In the genomic region with DNA sequence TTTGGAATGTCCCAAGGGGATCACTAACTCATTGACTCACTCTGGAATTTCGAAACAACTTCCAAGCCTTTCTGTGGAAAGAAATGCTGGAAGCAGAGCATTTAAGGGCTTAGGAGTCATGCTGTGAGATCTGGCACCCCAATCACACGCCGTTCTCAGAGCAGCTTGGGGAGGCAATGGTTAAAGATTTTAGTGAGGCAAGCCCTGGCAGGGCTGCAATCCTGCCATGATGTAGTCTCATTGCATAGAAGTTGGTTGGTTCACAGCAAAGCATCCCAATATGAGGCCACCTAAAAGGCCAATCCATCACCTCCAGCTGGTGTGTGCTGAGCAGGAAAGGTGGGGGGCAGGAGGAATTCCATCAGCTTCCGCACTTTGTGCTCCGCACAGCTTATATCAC, we compare ENCODE assay signal across 16 cellular contexts.
"Had no signal": no experiment of that assay in that cellular context is flagged by ENCODE, and none has a peak within 500 bp of the region (broad histone marks: within the 10 kb centered on the region; RNA-seq: fewer than 3 reads in every experiment).

No MANE protein-coding gene starts in this region.

- H3K36me3 ChIP-seq: tibial artery had no signal

- ATAC-seq: left cardiac atrium; mucosa of descending colon; naive thymus-derived CD8-positive, alpha-beta T cell; right cardiac atrium; stimulated activated effector memory CD8-positive, alpha-beta T cell treated with anti-CD3 and anti-CD28 coated beads, Interleukin-12 subunit alpha, Interleukin-12 subunit beta, amount 100 ng/mL, for 72 hours had no signal

- H3K27ac ChIP-seq: tibial artery had no signal

- DNase-seq: activated B cell treated with CpG ODN at 0.5 μM for 24 hours; activated CD4-positive, alpha-beta T cell treated with anti-CD3 and anti-CD28 coated beads, Interleukin-2, amount 10 ng/mL, durations not matched to agents 24 days and 14 days; activated naive CD4-positive, alpha-beta T cell treated with anti-CD3 and anti-CD28 coated beads for 36 hours; central memory CD4-positive, alpha-beta T cell; cortex of kidney; effector CD8-positive, alpha-beta T cell; hypothalamus; immature natural killer cell; left cardiac atrium; mucosa of descending colon; naive thymus-derived CD8-positive, alpha-beta T cell; right cardiac atrium; tibial artery had no signal

- H3K9me3 ChIP-seq: mucosa of descending colon, tibial artery had no signal

- H3K27me3 ChIP-seq: tibial artery had no signal

- H3K4me3 ChIP-seq: lung, mucosa of descending colon, smooth muscle cell, tibial artery had no signal

- H3K4me1 ChIP-seq: tibial artery had no signal
